Comparison of ENCODE assay signal across 21 cellular contexts in the genomic region with DNA sequence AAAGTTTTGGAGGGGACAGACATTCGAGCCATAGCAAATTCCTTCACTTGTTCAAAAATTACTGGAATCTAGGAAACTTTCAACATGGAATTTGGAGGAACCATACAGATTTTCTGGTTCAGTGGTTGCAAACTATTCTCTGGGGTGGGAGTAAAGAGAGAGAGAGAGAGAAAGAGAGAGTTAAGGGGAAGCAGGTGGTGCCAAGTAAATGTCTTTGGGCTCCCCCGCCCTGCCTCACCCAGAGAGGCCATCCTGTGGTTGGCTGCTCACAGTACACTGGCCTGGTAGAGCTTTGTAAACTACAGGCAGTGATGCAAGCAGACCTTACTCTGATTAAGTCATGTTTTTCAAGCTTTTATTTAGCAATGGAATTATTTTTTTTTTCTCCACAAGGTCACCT.
DNase-seq lines count a peak whose midpoint lies in the region; ATAC-seq and TF ChIP-seq lines count a peak whose summit lies in the region.
"Had no signal": no experiment of that assay in that cellular context is flagged by ENCODE, and none has a peak within 500 bp of the region (broad histone marks: within the 10 kb centered on the region; RNA-seq: fewer than 3 reads in every experiment).

No MANE protein-coding gene starts in this region.

- no peak for TF ChIP-seq POLR2A in NB4 (IDR thresholded peaks at IDR 0.05; ENCODE audit: extremely low read depth, insufficient read length)

- no peak for ATAC-seq in lower lobe of right lung
- no peak for ATAC-seq in HG03139 (IDR thresholded peaks at IDR 0.05; ENCODE audit: unreplicated experiment)
- ATAC-seq: right cardiac atrium had no signal

- H3K27ac ChIP-seq in brain microvascular endothelial cell (no peak overlapping the region), lower lobe of right lung (no peak overlapping the region)
- H3K27ac ChIP-seq: breast epithelium, esophagus muscularis mucosa, vagina had no signal

- H3K27me3 ChIP-seq in brain microvascular endothelial cell (replicated peaks) (no peaks in the 10 kb centered on the region), lower lobe of right lung (ENCODE audit: low read depth) (peaks cover 3% of the 10 kb centered on the region)
- H3K27me3 ChIP-seq: breast epithelium, esophagus muscularis mucosa, vagina had no signal

- no peak overlapping the region for H3K4me3 ChIP-seq in AG10803 (ENCODE audit: low read length)
- no peak overlapping the region for H3K4me3 ChIP-seq in NB4 (ENCODE audit: low read depth, low read length)
- no peak overlapping the region for H3K4me3 ChIP-seq in brain microvascular endothelial cell (ENCODE audit: low read depth, low read length)
- no peak overlapping the region for H3K4me3 ChIP-seq in lower lobe of right lung
- H3K4me3 ChIP-seq: breast epithelium, esophagus muscularis mucosa, vagina had no signal

- TF ChIP-seq CTCF in AG10803 (conservative IDR thresholded peaks at IDR 0.05; ENCODE audit: low read length) = peak; percentile 30
- TF ChIP-seq CTCF in NB4 (IDR thresholded peaks at IDR 0.05; ENCODE audit: low read depth, low read length) = no peak
- peak; percentile 22 for TF ChIP-seq CTCF in brain microvascular endothelial cell (IDR thresholded peaks at IDR 0.05; ENCODE audit: low read depth, low read length, missing control alignments)
- TF ChIP-seq CTCF in lower lobe of right lung (IDR thresholded peaks at IDR 0.05) = no peak

- intact Hi-C loops in lower lobe of right lung (cut with DNase I) = no loop called here

- H3K36me3 ChIP-seq in brain microvascular endothelial cell (replicated peaks) (no peaks in the 10 kb centered on the region), lower lobe of right lung (no peaks in the 10 kb centered on the region)
- H3K36me3 ChIP-seq: breast epithelium, esophagus muscularis mucosa, vagina had no signal

- H3K9me3 ChIP-seq in lower lobe of right lung = no peaks in the 10 kb centered on the region
- H3K9me3 ChIP-seq: breast epithelium, esophagus muscularis mucosa, SK-N-SH, vagina had no signal

- peak; percentile 87 for DNase-seq in AG10803 (ENCODE audit: low read depth)
- peak; percentile 23 for DNase-seq in NB4 (ENCODE audit: low read depth)
- no peak for DNase-seq in brain microvascular endothelial cell
- DNase-seq in kidney glomerular epithelial cell (lab: John Stamatoyannopoulos, UW) = peak; percentile 95
- DNase-seq in stimulated activated CD4-positive, alpha-beta T cell treated with anti-CD3 and anti-CD28 coated beads, Interleukin-15, amount 100 ng/mL, for 24 hours = no peak
- no peak for DNase-seq in lower lobe of right lung
- DNase-seq in stimulated activated CD4-positive, alpha-beta T cell treated with anti-CD3 and anti-CD28 coated beads, Interleukin-2, amount 100 ng/mL, for 48 hours = no peak
- DNase-seq: activated CD4-positive, alpha-beta T cell treated with anti-CD3 and anti-CD28 coated beads, Interleukin-2, amount 50 U/mL, for 1 hour; activated naive CD4-positive, alpha-beta T cell treated with anti-CD3 and anti-CD28 coated beads, Interleukin-2, amount 10 ng/mL, durations not matched to agents 7 days and 5 days; left cardiac atrium; NCI-H1092; NCI-H2081 treated with DMSO at 0.1 percent for 48 hours; NCI-H69; right cardiac atrium; SK-N-SH; stimulated activated CD4-positive, alpha-beta T cell treated with anti-CD3 and anti-CD28 coated beads, Interleukin-1b, Interleukin-23, amount 100 ng/mL, for 48 hours; substantia nigra had no signal

- in situ Hi-C loops in brain microvascular endothelial cell (cut with HindIII; ENCODE audit: low pct_ligation_motif_present, low sequenced_read_pairs) = no loop called here

- H3K4me1 ChIP-seq in lower lobe of right lung = no peaks in the 10 kb centered on the region
- H3K4me1 ChIP-seq: breast epithelium, vagina had no signal

Comparison
In these comparisons a context has a peak if more than half of its experiments do, and no peak if none do; other contexts are left out.
1. DNase-seq: peak in AG10803 (single experiment), NB4 (single experiment) and kidney glomerular epithelial cell (single experiment); none in brain microvascular endothelial cell (single experiment), stimulated activated CD4-positive, alpha-beta T cell treated with anti-CD3 and anti-CD28 coated beads, Interleukin-15, amount 100 ng/mL, for 24 hours (single experiment), lower lobe of right lung (single experiment) and stimulated activated CD4-positive, alpha-beta T cell treated with anti-CD3 and anti-CD28 coated beads, Interleukin-2, amount 100 ng/mL, for 48 hours (0 of 2).
2. CTCF ChIP-seq: peak in AG10803 (single experiment) and brain microvascular endothelial cell (single experiment); none in NB4 (single experiment) and lower lobe of right lung (single experiment).